Comparison of ENCODE assay signal across 1 cellular context in the genomic region with DNA sequence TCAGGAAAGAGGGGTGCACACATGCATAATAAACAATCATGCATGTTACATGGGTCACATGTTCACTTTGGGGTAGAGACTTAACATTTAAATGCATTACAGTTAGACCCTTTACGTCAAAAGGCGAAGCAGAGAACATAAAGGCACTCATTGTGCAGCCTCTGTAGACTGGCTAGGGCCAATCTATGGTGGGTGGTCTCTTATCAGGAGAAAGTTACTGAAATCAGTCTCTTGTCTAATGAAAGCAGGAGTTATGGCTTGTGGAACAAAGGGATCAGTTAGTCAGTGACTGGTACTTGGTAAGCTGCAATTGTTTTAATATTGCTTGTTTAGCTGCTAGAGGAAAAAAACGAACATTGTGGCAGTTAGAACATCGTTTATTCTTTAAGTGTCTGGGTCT.
TF ChIP-seq lines count a peak whose summit lies in the region.

No MANE protein-coding gene starts in this region.

TF ChIP-seq in K562, 482 proteins besides CTCF, POLR2A, EP300 and RAD21:
- TF ChIP-seq HDAC2 (IDR thresholded peaks at IDR 0.05) (no peak), E2F6 (IDR thresholded peaks at IDR 0.05; ENCODE audit: borderline replicate concordance in 1 of 2, extremely low read depth in 1 of 2, insufficient read depth in 1 of 2, insufficient read length in 1 of 2, low read depth in 1 of 2, low read length in 1 of 2, poor library complexity in 1 of 2, severe bottlenecking in 1 of 2) (no peak), L3MBTL2 (IDR thresholded peaks at IDR 0.05) (no peak), TOE1 (IDR thresholded peaks at IDR 0.05; ENCODE audit: borderline replicate concordance) (no peak), TOE1 (CRISPR knock-in tag; IDR thresholded peaks at IDR 0.05; ENCODE audit: borderline replicate concordance, low read depth) (no peak), CEBPZ (IDR thresholded peaks at IDR 0.05; ENCODE audit: borderline replicate concordance, low read depth, low read length) (no peak), USF1 (CRISPR knock-in tag; IDR thresholded peaks at IDR 0.05) (no peak), HDAC8 (tag; IDR thresholded peaks at IDR 0.05) (no peak), NFATC3 (IDR thresholded peaks at IDR 0.05) (no peak), U2AF1 (optimal IDR thresholded peaks at IDR 0.05; ENCODE audit: low read depth, low read length) (no peak), ZBTB34 (CRISPR knock-in tag; IDR thresholded peaks at IDR 0.05) (no peak)
